In the genomic region with DNA sequence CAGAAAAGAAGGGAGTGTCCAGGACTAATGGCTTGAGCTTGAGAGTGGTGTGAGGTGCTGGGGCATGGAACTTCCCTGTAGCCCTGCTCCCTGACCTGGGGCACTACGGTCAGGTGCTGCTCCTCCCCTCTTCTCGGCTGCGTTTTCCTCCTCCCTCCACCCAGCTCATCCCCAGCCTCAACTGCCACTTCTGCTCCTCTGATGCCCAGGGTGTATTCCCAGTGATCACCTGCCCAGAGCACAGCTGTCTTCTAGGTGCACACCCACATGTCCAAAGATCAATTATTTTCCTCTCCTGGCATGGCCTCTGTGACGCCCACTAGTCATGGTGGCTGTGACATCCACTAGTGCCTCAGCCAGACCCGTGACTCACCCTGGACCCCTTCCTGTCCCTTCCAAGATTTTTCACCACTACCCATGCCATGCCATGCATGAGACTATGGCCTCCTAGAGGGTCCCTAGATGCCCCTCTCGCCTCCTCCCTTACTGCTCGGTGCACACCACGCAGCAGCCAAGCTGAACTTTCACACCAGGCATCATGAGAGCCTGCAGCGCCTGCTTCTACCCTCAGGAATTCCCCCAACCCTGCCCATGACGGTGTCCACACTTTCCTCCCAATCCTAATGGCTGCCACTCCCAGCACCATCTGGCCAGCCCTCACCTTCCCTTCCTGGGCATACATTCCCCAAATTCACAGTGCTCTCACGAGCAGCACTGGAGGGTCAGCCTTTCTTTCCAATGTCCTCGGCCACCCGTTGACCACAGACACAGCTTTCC, we compare ENCODE assay signal across 1 cellular context.
TF ChIP-seq lines count a peak whose summit lies in the region.

No MANE protein-coding gene starts in this region.

TF ChIP-seq in HEK293, 187 proteins besides CTCF, POLR2A, EP300 and RAD21:
- peak; percentile 21; the same call in 1 of the 2 replicates for TF ChIP-seq ZFHX2 (tag by site-specific recombination; conservative IDR thresholded peaks at IDR 0.05)
- no peak for TF ChIP-seq ZBTB17 (tag by site-specific recombination; IDR thresholded peaks at IDR 0.05)
TF ChIP-seq in HEK293: peak in this region for 1.
